Comparison of ENCODE assay signal across 15 cellular contexts in genomic region chr9:136946893-136947891, GRCh38. TPM values are rescaled to one million over a fixed set of nuclear protein-coding genes. Genes with fewer than 3 reads are reported as not detected.
DNase-seq lines count a peak whose midpoint lies in the region; ATAC-seq, FAIRE-seq and TF ChIP-seq lines count a peak whose summit lies in the region.
"Had no signal": no experiment of that assay in that cellular context is flagged by ENCODE, and none has a peak within 500 bp of the region (broad histone marks: within the 10 kb centered on the region; RNA-seq: fewer than 3 reads in every experiment).

No MANE protein-coding gene starts in this region.

- H3K4me3 ChIP-seq in A549 (no peak overlapping the region), heart left ventricle (no peak overlapping the region), osteoblast (ENCODE audit: insufficient read depth, low read length) (no peak overlapping the region)
- H3K4me3 ChIP-seq: body of pancreas had no signal

- H3K4me1 ChIP-seq in A549 (peaks cover 43% of the 10 kb centered on the region), heart left ventricle (peaks cover 4 to 68% (median 38%) of the 10 kb centered on the region in 12 donors), osteoblast (ENCODE audit: insufficient read depth, low read length) (peaks cover 16% of the 10 kb centered on the region)

- peak overlapping the region in 1 of 2 donors; percentile 85 for H3K4me3 Mint-ChIP-seq in effector memory CD8-positive, alpha-beta T cell

- no peak for TF ChIP-seq RAD21 in A549 (conservative IDR thresholded peaks at IDR 0.05 in 1 of 2, IDR thresholded peaks at IDR 0.05 in 1 of 2)

- CTCF ChIA-PET in A549 (lab: Yijun Ruan, JAX), result interaction anchor here (0.6 to 11.3 kb wide), 46 partner anchors 9 to 337 kb away, joined by 3 to 282 read pairs (median 5); partner anchors contain the start of genes ABCA2, CLIC3, FUT7 and NPDC1

- TF ChIP-seq POLR2A in A549 (IDR thresholded peaks at IDR 0.05; ENCODE audit: low read length) (no peak), heart left ventricle (IDR thresholded peaks at IDR 0.05) (no peak)

- H3K4me2 ChIP-seq in A549 (peak overlapping the region; percentile 47), osteoblast (ENCODE audit: insufficient read depth, low read length) (no peak overlapping the region)

- DNase-seq in A549 (ENCODE audit: low read depth in 1 of 2, low spot score in 1 of 2) (no peak), NCI-H2171 treated with DMSO at 0.1 percent for 48 hours (lab: John Stamatoyannopoulos, UW) (peak; percentile 15), heart left ventricle (peak in 2 of 5 donors; percentile 29 to 63), osteoblast (ENCODE audit: insufficient read length, low spot score, missing footprints) (peak; percentile 86), DMS153 (lab: John Stamatoyannopoulos, UW) (no peak), HUDEP-2 (lab: John Stamatoyannopoulos, UW; ENCODE audit: unreplicated experiment in 76 of 76) (no peak)
- DNase-seq in effector memory CD8-positive, alpha-beta T cell, result no peak
- DNase-seq: Kasumi-1, NCI-H2081 had no signal

- peak overlapping the region in 1 of 2 donors; percentile 65 for H3K27ac Mint-ChIP-seq in effector memory CD8-positive, alpha-beta T cell
- H3K27ac Mint-ChIP-seq: activated T-helper 2 cell treated with anti-CD3 and anti-CD28 coated beads, Interferon-gamma antibody, Interleukin-2, Interleukin-4, amounts not matched to agents 10 μg/mL and 5 μg/mL and 100 μg/mL, durations not matched to agents 14 hours and 24 hours and 36 hours had no signal

- peaks cover 24% of the 10 kb centered on the region for H3K36me3 Mint-ChIP-seq in effector memory CD8-positive, alpha-beta T cell (ENCODE audit: insufficient read depth)

- TF ChIP-seq CTCF in A549 (IDR thresholded peaks at IDR 0.05) (no peak), heart left ventricle (IDR thresholded peaks at IDR 0.05) (no peak), osteoblast (IDR thresholded peaks at IDR 0.05; ENCODE audit: extremely low read depth, low read depth, low read length) (no peak)

- ATAC-seq in A549 (no peak), heart left ventricle (no peak), GM21825 (IDR thresholded peaks at IDR 0.05; ENCODE audit: unreplicated experiment) (no peak)
- no peak for ATAC-seq in effector memory CD8-positive, alpha-beta T cell (replicated peaks)
- ATAC-seq: activated CD4-positive, CD25-positive, alpha-beta regulatory T cell treated with anti-CD3 and anti-CD28 coated beads, Interleukin-2, amount 50 U/mL, for 24 hours; body of pancreas; SK-N-SH treated with all-trans-retinoic acid at 6 μM for 48 hours had no signal

- H3K27me3 ChIP-seq in heart left ventricle (no peaks in the 10 kb centered on the region), osteoblast (ENCODE audit: insufficient read depth, low read length) (no peaks in the 10 kb centered on the region)
- H3K27me3 ChIP-seq: body of pancreas had no signal

- no peak for TF ChIP-seq EP300 in A549 (IDR thresholded peaks at IDR 0.05)

- POLR2A ChIA-PET in A549 (lab: Yijun Ruan, JAX), result interaction anchor here (0.8 to 1.4 kb wide), 5 partner anchors 45 to 105 kb away, joined by 3 to 16 read pairs (median 4); partner anchors contain the start of genes AJM1, CLIC3, PAXX and TRAF2

- no peaks in the 10 kb centered on the region for H3K9me3 Mint-ChIP-seq in effector memory CD8-positive, alpha-beta T cell
- H3K9me3 Mint-ChIP-seq: activated T-helper 2 cell treated with anti-CD3 and anti-CD28 coated beads, Interferon-gamma antibody, Interleukin-2, Interleukin-4, amounts not matched to agents 10 μg/mL and 5 μg/mL and 100 μg/mL, durations not matched to agents 14 hours and 24 hours and 36 hours had no signal

- H3K36me3 ChIP-seq in heart left ventricle (peaks cover 2 to 12% (median 10%) of the 10 kb centered on the region in 9 donors), osteoblast (ENCODE audit: insufficient read depth, low read length) (peaks cover 8% of the 10 kb centered on the region)

- no peaks in the 10 kb centered on the region for H3K27me3 Mint-ChIP-seq in effector memory CD8-positive, alpha-beta T cell

- intact Hi-C loops in heart left ventricle (cut with DNase I), result loop anchor here in 8 of 10 donors (2.0 to 5.0 kb wide), 9 partner anchors 35 to 155 kb away; partner anchors contain the start of genes PAXX (in 3 of the 8), ABCA2 (in 1 of the 8), CLIC3 (in 1 of the 8) and FUT7 (in 1 of the 8)

- no peak for FAIRE-seq in A549 (lab: Jason Lieb, UNC)

- peaks cover 13 to 18% of the 10 kb centered on the region in 2 donors for H3K4me1 Mint-ChIP-seq in effector memory CD8-positive, alpha-beta T cell (ENCODE audit: low read depth in 2 of 2)

- H2AFZ ChIP-seq in osteoblast (ENCODE audit: low read length), result no peak overlapping the region

- H3K9me3 ChIP-seq in A549 (no peaks in the 10 kb centered on the region), heart left ventricle (no peaks in the 10 kb centered on the region), osteoblast (ENCODE audit: low read depth, low read length) (no peaks in the 10 kb centered on the region)
- H3K9me3 ChIP-seq: body of pancreas had no signal

- WGBS in A549 (ENCODE audit: missing lambda C conversion rate), result 81% methylated on average over 19 of the region's 29 CpGs
- 59 to 73% (median 62%) methylated on average over 23 to 29 of the region's 29 CpGs for WGBS in heart left ventricle, 4 donors

- H4K20me1 ChIP-seq in osteoblast (ENCODE audit: insufficient read depth, low read length), result peaks cover 8% of the 10 kb centered on the region

- H3K79me2 ChIP-seq in osteoblast (ENCODE audit: insufficient read depth, low read length), result peaks cover 19% of the 10 kb centered on the region

- H3K27ac ChIP-seq in A549 (peak overlapping the region; percentile 63 to 98), heart left ventricle (peak overlapping the region in 8 of 12 donors; percentile 1 to 92 (median 52)), osteoblast (ENCODE audit: low read depth, low read length) (no peak overlapping the region)

TF ChIP-seq in A549, 52 proteins besides CTCF, POLR2A, EP300 and RAD21 (continues in another document):
- TF ChIP-seq HOXA7 (CRISPR knock-in tag; IDR thresholded peaks at IDR 0.05), result no peak
- no peak for TF ChIP-seq JUNB (IDR thresholded peaks at IDR 0.05)
- TF ChIP-seq, protein P1, sequence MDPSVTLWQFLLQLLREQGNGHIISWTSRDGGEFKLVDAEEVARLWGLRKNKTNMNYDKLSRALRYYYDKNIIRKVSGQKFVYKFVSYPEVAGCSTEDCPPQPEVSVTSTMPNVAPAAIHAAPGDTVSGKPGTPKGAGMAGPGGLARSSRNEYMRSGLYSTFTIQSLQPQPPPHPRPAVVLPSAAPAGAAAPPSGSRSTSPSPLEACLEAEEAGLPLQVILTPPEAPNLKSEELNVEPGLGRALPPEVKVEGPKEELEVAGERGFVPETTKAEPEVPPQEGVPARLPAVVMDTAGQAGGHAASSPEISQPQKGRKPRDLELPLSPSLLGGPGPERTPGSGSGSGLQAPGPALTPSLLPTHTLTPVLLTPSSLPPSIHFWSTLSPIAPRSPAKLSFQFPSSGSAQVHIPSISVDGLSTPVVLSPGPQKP (IDR thresholded peaks at IDR 0.05; ENCODE audit: low read depth, low read length), result no peak
- no peak for TF ChIP-seq CBX2 (IDR thresholded peaks at IDR 0.05; ENCODE audit: borderline replicate concordance, low read depth)

RNA-seq across cellular contexts. Expression of gene C8G, which starts 2.1 kb away (rescaled TPM):
- 0.41 and 0.45 TPM in 2 replicates for polyA plus RNA-seq in A549 (2011; rRNA removed)
- polyA plus RNA-seq in A549 (2012; cell fraction: cytosol; rRNA removed), result 1.2 TPM in 2 replicates
- 3.6 and 7.5 TPM in 2 replicates for polyA plus RNA-seq in A549 (2012; cell fraction: nucleus; rRNA removed)
- 1.1 to 1.3 TPM (median 1.1 TPM) in 3 replicates for polyA plus RNA-seq in A549 (2017; fragmentation: RNase III; extraction: RNeasy Plus Mini Kit Qiagen cat#74134 plus additional on column Dnase treatment)
- polyA minus RNA-seq in A549 (2011; rRNA and poly(A)+ RNA removed), result not detected in 2 replicates
- 1 to 10 TPM in 7 of 9 donors, not detected in 2; 1.2 to 3.7 (median 1.5) TPM for total RNA-seq in heart left ventricle
- 1 to 10 TPM; 1.0 to 3.1 TPM for polyA plus RNA-seq in heart left ventricle
- total RNA-seq in osteoblast, result 1.2 TPM in 1 of 2 replicates, not detected in the other
- total RNA-seq: body of pancreas, epithelial cell of proximal tubule had no signal

RNA-seq across cellular contexts. Expression of gene FBXW5, which starts 2.7 kb away (rescaled TPM):
- 37.3 and 37.5 TPM in 2 replicates for polyA plus RNA-seq in A549 (2011; rRNA removed)
- 101 and 139 TPM in 2 replicates for polyA plus RNA-seq in A549 (2012; cell fraction: cytosol; rRNA removed)
- polyA plus RNA-seq in A549 (2012; cell fraction: nucleus; rRNA removed), result 343 and 496 TPM in 2 replicates
- polyA plus RNA-seq in A549 (2017; fragmentation: RNase III; extraction: RNeasy Plus Mini Kit Qiagen cat#74134 plus additional on column Dnase treatment), result 59.3 to 61.4 TPM (median 59.5 TPM) in 3 replicates
- 54.3 and 84.8 TPM in 2 replicates for polyA minus RNA-seq in A549 (2011; rRNA and poly(A)+ RNA removed)
- 100 to 1,000 TPM; 110 to 388 (median 147) TPM for total RNA-seq in heart left ventricle
- polyA plus RNA-seq in heart left ventricle, result 100 to 1,000 TPM; 189 to 206 TPM
- 143 and 157 TPM in 2 replicates for total RNA-seq in osteoblast

RNA-seq across cellular contexts. Expression of gene LCN12, which starts 4.9 kb away (rescaled TPM):
- polyA plus RNA-seq in A549 (2011; rRNA removed), result 0.74 and 1.8 TPM in 2 replicates
- polyA plus RNA-seq in A549 (2012; cell fraction: cytosol; rRNA removed), result 1.2 and 1.4 TPM in 2 replicates
- polyA plus RNA-seq in A549 (2012; cell fraction: nucleus; rRNA removed), result 24.8 and 36.0 TPM in 2 replicates
- 2.8 to 3.6 TPM (median 3.0 TPM) in 3 replicates for polyA plus RNA-seq in A549 (2017; fragmentation: RNase III; extraction: RNeasy Plus Mini Kit Qiagen cat#74134 plus additional on column Dnase treatment)
- polyA minus RNA-seq in A549 (2011; rRNA and poly(A)+ RNA removed), result 0.70 and 0.88 TPM in 2 replicates
- 10 to 100 TPM in 2 of 9 donors, 1 to 10 TPM in 7; 1.9 to 23.7 (median 6.4) TPM for total RNA-seq in heart left ventricle
- 1 to 10 TPM in 1 of 2 donors, under 1 TPM in 1; 0.46 to 3.9 TPM for polyA plus RNA-seq in heart left ventricle
- not detected in 2 replicates for total RNA-seq in osteoblast

RNA-seq across cellular contexts. Expression of gene PTGDS, which starts 30.1 kb away (rescaled TPM):
- polyA plus RNA-seq in A549 (2011; rRNA removed) (0.31 and 0.33 TPM in 2 replicates), A549 (2017; fragmentation: RNase III; extraction: RNeasy Plus Mini Kit Qiagen cat#74134 plus additional on column Dnase treatment) (0.18 to 0.34 TPM (median 0.26 TPM) in 3 replicates), heart left ventricle (1,000 to 10,000 TPM; 2,982 to 5,295 TPM)
- polyA plus RNA-seq in A549 (2012; cell fraction: cytosol; rRNA removed), result 0.50 and 0.61 TPM in 2 replicates
- polyA plus RNA-seq in A549 (2012; cell fraction: nucleus; rRNA removed), result 0.66 and 1.0 TPM in 2 replicates
- polyA minus RNA-seq in A549 (2011; rRNA and poly(A)+ RNA removed), result not detected in 2 replicates
- total RNA-seq in heart left ventricle (1,000 to 10,000 TPM; 1,152 to 4,769 (median 3,109) TPM), osteoblast (37.4 and 57.9 TPM in 2 replicates)
- total RNA-seq: activated T-helper 2 cell treated with anti-CD3 and anti-CD28 coated beads, Interferon-gamma antibody, Interleukin-2, Interleukin-4, amounts not matched to agents 10 μg/mL and 5 μg/mL and 100 μg/mL, durations not matched to agents 14 hours and 24 hours and 36 hours; epithelial cell of proximal tubule had no signal

RNA-seq across cellular contexts. Expression of gene LCNL1, which starts 35.6 kb away (rescaled TPM):
- polyA plus RNA-seq in A549 (2011; rRNA removed) (0.04 and 0.19 TPM in 2 replicates), A549 (2017; fragmentation: RNase III; extraction: RNeasy Plus Mini Kit Qiagen cat#74134 plus additional on column Dnase treatment) (0.05 to 0.08 TPM (median 0.08 TPM) in 3 replicates), heart left ventricle (1 to 10 TPM in 1 of 2 donors, under 1 TPM in 1; 0.14 to 5.8 TPM)
- 0.01 and 0.04 TPM in 2 replicates for polyA plus RNA-seq in A549 (2012; cell fraction: cytosol; rRNA removed)
- 0.39 and 0.48 TPM in 2 replicates for polyA plus RNA-seq in A549 (2012; cell fraction: nucleus; rRNA removed)
- not detected in 2 replicates for polyA minus RNA-seq in A549 (2011; rRNA and poly(A)+ RNA removed)
- total RNA-seq in heart left ventricle (10 to 100 TPM in 2 of 9 donors, 1 to 10 TPM in 5, under 1 TPM in 2; 0.16 to 14.9 (median 2.7) TPM), osteoblast (4.4 and 5.4 TPM in 2 replicates)
- total RNA-seq: activated T-helper 2 cell treated with anti-CD3 and anti-CD28 coated beads, Interferon-gamma antibody, Interleukin-2, Interleukin-4, amounts not matched to agents 10 μg/mL and 5 μg/mL and 100 μg/mL, durations not matched to agents 14 hours and 24 hours and 36 hours; body of pancreas; epithelial cell of proximal tubule had no signal

Comparison
In these comparisons a context has a peak if more than half of its experiments do, and no peak if none do; other contexts are left out.
1. DNase-seq: peak in NCI-H2171 treated with DMSO at 0.1 percent for 48 hours (single experiment) and osteoblast (single experiment); none in A549 (0 of 2), DMS153 (single experiment), HUDEP-2 (0 of 76) and effector memory CD8-positive, alpha-beta T cell (0 of 3).